ENCODE assay signal across 7 cellular contexts in the genomic region with DNA sequence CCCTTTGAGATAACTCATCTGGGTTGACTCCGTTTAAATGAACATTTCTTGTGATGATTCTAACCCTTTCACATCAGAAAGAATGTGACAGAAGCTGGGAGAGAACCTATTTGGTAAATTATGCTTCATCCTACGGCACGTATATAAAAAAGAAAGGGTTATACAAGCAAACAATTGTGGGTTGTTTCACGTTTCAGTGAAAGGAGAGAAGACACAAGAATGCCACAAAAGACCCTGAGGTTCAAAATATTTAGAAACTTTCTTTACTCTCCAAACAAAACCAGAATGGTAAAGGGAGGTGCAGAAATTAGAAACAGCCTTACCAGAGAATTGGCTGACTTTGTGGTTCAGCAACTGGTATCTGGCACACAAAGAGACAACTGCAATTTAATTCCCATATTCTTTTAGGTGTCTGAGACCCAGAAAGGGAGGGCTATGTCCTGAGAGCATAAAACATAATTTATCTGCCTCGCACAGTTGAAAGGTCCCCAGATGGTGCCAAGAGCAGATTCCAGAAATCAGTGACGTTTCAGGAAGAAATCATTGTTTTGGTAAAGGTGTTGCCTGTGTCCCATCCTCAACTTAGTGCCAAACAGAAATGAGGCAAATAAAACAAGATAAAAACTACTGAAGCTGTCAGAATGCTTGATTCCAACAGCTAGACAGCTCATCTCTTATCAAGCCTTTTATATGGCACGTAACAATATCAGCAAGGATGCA.
"Had no signal": no experiment of that assay in that cellular context is flagged by ENCODE, and none has a peak within 500 bp of the region (broad histone marks: within the 10 kb centered on the region; RNA-seq: fewer than 3 reads in every experiment).

No MANE protein-coding gene starts in this region.

- H3K36me3 ChIP-seq: HAP-1 had no signal

- DNase-seq: H7, HFFc6, IMR-90, KG1 had no signal

- H3K9me3 ChIP-seq: HAP-1 had no signal

- H3K4me3 ChIP-seq: GM23338, HAP-1, K562 had no signal
